29 cellular contexts compared by ENCODE assay signal in the genomic region with DNA sequence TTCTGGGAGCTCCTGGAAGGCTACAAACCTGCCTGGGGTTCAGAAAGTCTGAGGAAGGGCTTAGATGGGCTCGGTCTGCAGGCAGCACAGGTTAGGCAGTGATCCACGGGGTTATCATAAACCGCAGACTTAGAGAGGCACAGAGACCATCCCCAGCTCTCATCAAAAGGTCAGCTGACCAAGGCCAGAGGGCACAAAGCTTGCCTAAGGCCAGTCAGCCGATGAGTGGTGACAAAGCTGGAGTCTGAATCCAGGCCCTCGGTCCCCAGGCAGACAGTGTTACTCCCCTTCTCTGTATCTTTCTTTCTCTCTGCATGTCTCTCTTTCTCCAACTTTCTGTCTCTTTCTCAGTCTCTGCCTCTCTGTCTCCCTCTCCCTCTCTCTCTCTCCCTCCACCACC. TPM values are rescaled to one million over a fixed set of nuclear protein-coding genes. Genes with fewer than 3 reads are reported as not detected.
DNase-seq lines count a peak whose midpoint lies in the region; TF ChIP-seq lines count a peak whose summit lies in the region.
"Had no signal": no experiment of that assay in that cellular context is flagged by ENCODE, and none has a peak within 500 bp of the region (broad histone marks: within the 10 kb centered on the region; RNA-seq: fewer than 3 reads in every experiment).

No MANE protein-coding gene starts in this region.

- no peak overlapping the region for H3K14ac ChIP-seq in H9 (ENCODE audit: insufficient read depth, low read length)

- H3K9ac ChIP-seq in H9 (ENCODE audit: extremely low read depth, insufficient read length, low read length): no peak overlapping the region
- peak overlapping the region; percentile 37 for H3K9ac ChIP-seq in adipocyte (ENCODE audit: low read length)
- H3K9ac ChIP-seq: BLaER1 treated with 17β-estradiol and CSF1 and Interleukin-3, amounts not matched to agents 10 nM and 100 nM had no signal

- H4K5ac ChIP-seq in H9 (ENCODE audit: insufficient read length, low read depth, low read length): no peak overlapping the region

- intact Hi-C loops in stomach (cut with DNase I; ENCODE audit: low total_unique reads) (no loop called here), dorsolateral prefrontal cortex (cut with DNase I) (no loop called here)

- H3K27ac Mint-ChIP-seq in H9 (peak overlapping the region in 2 of 3 experiments; percentile 6 to 7; a peak in 1 of 7 replicates), mesothelial cell of epicardium (peak overlapping the region; percentile 18)
- H3K27ac Mint-ChIP-seq: activated CD4-positive, alpha-beta T cell treated with anti-CD3 and anti-CD28 coated beads, Interleukin-2, amount 10 ng/mL, durations not matched to agents 7 days and 5 days; activated T-helper 1 cell treated with anti-CD3 and anti-CD28 coated beads, Interleukin-12 subunit alpha, Interleukin-12 subunit beta, Interleukin-2, Interleukin-4 antibody, amounts not matched to agents 30 ng/mL and 10 ng/mL and 1 ng/mL, durations not matched to agents 14 hours and 24 hours and 36 hours; immature natural killer cell; T-helper 2 cell treated with Interferon-gamma antibody and Interleukin-4, amounts not matched to agents 5 μg/mL and 100 μg/mL, for 36 hours had no signal

- H3K27me3 Mint-ChIP-seq in H9 (ENCODE audit: low read depth) (peaks cover 9% of the 10 kb centered on the region), mesothelial cell of epicardium (ENCODE audit: low read depth) (peaks cover 29% of the 10 kb centered on the region)

- TF ChIP-seq EP300 in stomach (IDR thresholded peaks at IDR 0.05): no peak

- H3K4me1 Mint-ChIP-seq in H9 (peaks cover 13 to 15% of the 10 kb centered on the region in 2 experiments), mesothelial cell of epicardium (peaks cover 41% of the 10 kb centered on the region)
- H3K4me1 Mint-ChIP-seq: activated CD4-positive, alpha-beta T cell treated with anti-CD3 and anti-CD28 coated beads, Interleukin-2, amount 10 ng/mL, durations not matched to agents 7 days and 5 days; immature natural killer cell had no signal

- H3K23ac ChIP-seq in H9 (ENCODE audit: insufficient read length, low read depth, low read length): no peak overlapping the region

- TF ChIP-seq POLR2A in stomach (IDR thresholded peaks at IDR 0.05): no peak

- no peak overlapping the region for H3K4ac ChIP-seq in H9 (ENCODE audit: low read depth, low read length)

- no peak overlapping the region for H2BK15ac ChIP-seq in H9 (ENCODE audit: low read depth, low read length)

- H3K4me3 ChIP-seq in adipocyte (ENCODE audit: low read length): no peak overlapping the region
- no peak overlapping the region for H3K4me3 ChIP-seq in stomach
- H3K4me3 ChIP-seq in dorsolateral prefrontal cortex: no peak overlapping the region
- H3K4me3 ChIP-seq: BLaER1 treated with 17β-estradiol and CSF1 and Interleukin-3, amounts not matched to agents 10 nM and 100 nM; hepatocyte; K562; psoas muscle; suprapubic skin had no signal

- H3K9me3 Mint-ChIP-seq in H9: no peaks in the 10 kb centered on the region; a peak in 1 of 5 replicates
- no peaks in the 10 kb centered on the region for H3K9me3 Mint-ChIP-seq in mesothelial cell of epicardium
- H3K9me3 Mint-ChIP-seq: activated CD4-positive, alpha-beta T cell treated with anti-CD3 and anti-CD28 coated beads, Interleukin-2, amount 10 ng/mL, durations not matched to agents 7 days and 5 days; activated T-helper 1 cell treated with anti-CD3 and anti-CD28 coated beads, Interleukin-12 subunit alpha, Interleukin-12 subunit beta, Interleukin-2, Interleukin-4 antibody, amounts not matched to agents 30 ng/mL and 10 ng/mL and 1 ng/mL, durations not matched to agents 14 hours and 24 hours and 36 hours; central memory CD8-positive, alpha-beta T cell; immature natural killer cell; T-helper 2 cell treated with Interferon-gamma antibody and Interleukin-4, amounts not matched to agents 5 μg/mL and 100 μg/mL, for 36 hours had no signal

- H3K79me2 ChIP-seq in H9 (ENCODE audit: insufficient read depth, low read length): no peaks in the 10 kb centered on the region
- H3K79me2 ChIP-seq: hepatocyte had no signal

- no peaks in the 10 kb centered on the region for H3K36me3 Mint-ChIP-seq in H9 (ENCODE audit: insufficient read depth in 1 of 3, low read depth in 3 of 3)
- H3K36me3 Mint-ChIP-seq in mesothelial cell of epicardium: no peaks in the 10 kb centered on the region
- H3K36me3 Mint-ChIP-seq: immature natural killer cell had no signal

- no peak overlapping the region for H3T11ph ChIP-seq in H9 (ENCODE audit: low read length)

- no peaks in the 10 kb centered on the region for H3K4me1 ChIP-seq in H9 (ENCODE audit: insufficient read depth, low read length)
- peaks cover 22% of the 10 kb centered on the region for H3K4me1 ChIP-seq in adipocyte (ENCODE audit: control insufficient read depth, insufficient read depth, low read length)
- peaks cover 0 to 80% (median 39%) of the 10 kb centered on the region in 4 donors for H3K4me1 ChIP-seq in stomach
- H3K4me1 ChIP-seq: psoas muscle had no signal

- H3K56ac ChIP-seq in H9 (ENCODE audit: insufficient read length, low read depth, low read length): no peak overlapping the region

- no peaks in the 10 kb centered on the region for H3K27me3 ChIP-seq in H9 (ENCODE audit: insufficient read depth, low read length)
- H3K27me3 ChIP-seq in adipocyte (replicated peaks; ENCODE audit: control insufficient read depth, insufficient read depth, low read length): peaks cover 10% of the 10 kb centered on the region
- H3K27me3 ChIP-seq in stomach: peaks cover 0 to 5% (median 0%) of the 10 kb centered on the region in 3 donors
- H3K27me3 ChIP-seq in dorsolateral prefrontal cortex: no peaks in the 10 kb centered on the region
- H3K27me3 ChIP-seq: BLaER1 treated with 17β-estradiol and CSF1 and Interleukin-3, amounts not matched to agents 10 nM and 100 nM; hepatocyte; suprapubic skin had no signal

- H4K8ac ChIP-seq in H9 (replicated peaks; ENCODE audit: insufficient read length, low read depth, low read length): no peak overlapping the region

- WGBS in H9 (ENCODE audit: extremely low coverage, insufficient read length, low lambda C conversion rate): no CpG with 5 or more reads among the region's 5 CpGs
- WGBS in stomach, 5 donors: 57 to 81% (median 75%) methylated on average over 5 of the region's 5 CpGs

- no peak overlapping the region for H4K91ac ChIP-seq in H9 (ENCODE audit: insufficient read length, low read depth, low read length)

- H3K36me3 ChIP-seq in adipocyte (ENCODE audit: control insufficient read depth, insufficient read depth, low read length, severe bottlenecking) (no peaks in the 10 kb centered on the region), stomach (no peaks in the 10 kb centered on the region)
- H3K36me3 ChIP-seq: BLaER1 treated with 17β-estradiol and CSF1 and Interleukin-3, amounts not matched to agents 10 nM and 100 nM; suprapubic skin had no signal

- no peak overlapping the region for H3K4me3 Mint-ChIP-seq in H9
- no peak overlapping the region for H3K4me3 Mint-ChIP-seq in mesothelial cell of epicardium
- H3K4me3 Mint-ChIP-seq: activated CD4-positive, alpha-beta T cell treated with anti-CD3 and anti-CD28 coated beads, Interleukin-2, amount 10 ng/mL, durations not matched to agents 7 days and 5 days; activated T-helper 1 cell treated with anti-CD3 and anti-CD28 coated beads, Interleukin-12 subunit alpha, Interleukin-12 subunit beta, Interleukin-2, Interleukin-4 antibody, amounts not matched to agents 30 ng/mL and 10 ng/mL and 1 ng/mL, durations not matched to agents 14 hours and 24 hours and 36 hours; central memory CD8-positive, alpha-beta T cell; immature natural killer cell; T-helper 2 cell treated with Interferon-gamma antibody and Interleukin-4, amounts not matched to agents 5 μg/mL and 100 μg/mL, for 36 hours had no signal

- no peak for TF ChIP-seq CTCF in H9 (conservative IDR thresholded peaks at IDR 0.05)
- no peak for TF ChIP-seq CTCF in mesothelial cell of epicardium (IDR thresholded peaks at IDR 0.05; ENCODE audit: unreplicated experiment)
- no peak for TF ChIP-seq CTCF in stomach (IDR thresholded peaks at IDR 0.05)
- no peak for TF ChIP-seq CTCF in dorsolateral prefrontal cortex (IDR thresholded peaks at IDR 0.05 in 54 of 56, conservative IDR thresholded peaks at IDR 0.05 in 2 of 56; ENCODE audit: low read depth in 1 of 56, partially characterized antibody in 56 of 56)

- H2BK12ac ChIP-seq in H9 (ENCODE audit: insufficient read length, low read depth, low read length): no peak overlapping the region

- no peak overlapping the region for H2AK5ac ChIP-seq in H9 (ENCODE audit: insufficient read length, low read length)

- H2BK120ac ChIP-seq in H9 (ENCODE audit: low read depth, low read length, poor library complexity, severe bottlenecking): no peak overlapping the region

- no peak overlapping the region for H3K27ac ChIP-seq in H9 (ENCODE audit: insufficient read length, low read depth, low read length)
- peak overlapping the region in 4 of 5 donors; percentile 39 to 89 (median 80) for H3K27ac ChIP-seq in stomach
- H3K27ac ChIP-seq in dorsolateral prefrontal cortex: peak overlapping the region in 22 of 59 donors; percentile 7 to 67 (median 19)
- H3K27ac ChIP-seq: BLaER1 treated with 17β-estradiol and CSF1 and Interleukin-3, amounts not matched to agents 10 nM and 100 nM; epithelial cell of prostate; foreskin keratinocyte; hepatocyte; psoas muscle; suprapubic skin; VCaP had no signal

- no peaks in the 10 kb centered on the region for H4K20me1 ChIP-seq in H9 (ENCODE audit: control insufficient read depth, insufficient read depth, insufficient read length)
- H4K20me1 ChIP-seq: BLaER1 treated with 17β-estradiol and CSF1 and Interleukin-3, amounts not matched to agents 10 nM and 100 nM had no signal

- no peak overlapping the region for H3K4me2 ChIP-seq in H9 (ENCODE audit: insufficient read depth, insufficient read length, low read length)
- H3K4me2 ChIP-seq: BLaER1 treated with 17β-estradiol and CSF1 and Interleukin-3, amounts not matched to agents 10 nM and 100 nM; hepatocyte had no signal

- H3K18ac ChIP-seq in H9 (ENCODE audit: insufficient read length, low read depth, low read length): no peak overlapping the region

- H3K9me3 ChIP-seq in H9 (ENCODE audit: control insufficient read depth, low read depth, low read length) (no peaks in the 10 kb centered on the region), adipocyte (ENCODE audit: control insufficient read depth, low read length) (no peaks in the 10 kb centered on the region), stomach (no peaks in the 10 kb centered on the region)
- H3K9me3 ChIP-seq: BLaER1 treated with 17β-estradiol and CSF1 and Interleukin-3, amounts not matched to agents 10 nM and 100 nM; psoas muscle; suprapubic skin had no signal

- H2AFZ ChIP-seq in H9 (ENCODE audit: low read length): no peak overlapping the region
- H2AFZ ChIP-seq: hepatocyte had no signal

- H2BK20ac ChIP-seq in H9 (ENCODE audit: low read depth, low read length, poor library complexity, severe bottlenecking): no peak overlapping the region

- DNase-seq in H9 (no peak), adipocyte (ENCODE audit: low read depth) (no peak), mesothelial cell of epicardium (ENCODE audit: low spot score in 2 of 2, unreplicated experiment in 2 of 2) (no peak), stomach (no peak), dorsolateral prefrontal cortex (no peak), NCI-H1436 (lab: John Stamatoyannopoulos, UW) (no peak)
- no peak for DNase-seq in activated CD4-positive, alpha-beta T cell treated with anti-CD3 and anti-CD28 coated beads, Interleukin-2, amount 50 U/mL, for 1 hour
- DNase-seq: activated CD4-positive, alpha-beta T cell treated with anti-CD3 and anti-CD28 coated beads, Interleukin-2, amount 10 ng/mL, durations not matched to agents 7 days and 5 days; activated naive CD4-positive, alpha-beta T cell treated with anti-CD3 and anti-CD28 coated beads, Interleukin-2, amount 50 U/mL, for 16 hours; anterior cingulate cortex; COR-L47; DMS79 treated with DMSO at 0.1 percent for 48 hours; foreskin keratinocyte; immature natural killer cell; MM.1S; NCI-H1417 treated with DMSO at 0.1 percent for 48 hours; NCI-H510A; RPMI8226; small intestine had no signal

- no peaks in the 10 kb centered on the region for H3K79me1 ChIP-seq in H9 (ENCODE audit: insufficient read depth, low read depth, low read length, poor library complexity, severe bottlenecking)

- no peak overlapping the region for H2BK5ac ChIP-seq in H9 (ENCODE audit: insufficient read length, low read length)

- no peaks in the 10 kb centered on the region for H3K23me2 ChIP-seq in H9 (ENCODE audit: insufficient read length, low read depth, low read length, poor library complexity, severe bottlenecking)

RNA-seq across cellular contexts. Expression of gene ADCY5, which starts 56.5 kb away (rescaled TPM):
- total RNA-seq in H9 (2021): 5.0 and 6.1 TPM in 2 replicates
- 6.8 to 8.4 TPM (median 7.2 TPM) in 3 replicates for total RNA-seq in mesothelial cell of epicardium
- 10 to 100 TPM in 4 of 5 donors, 1 to 10 TPM in 1; 6.1 to 79.9 (median 28.3) TPM for total RNA-seq in stomach
- polyA plus RNA-seq in stomach: 10 to 100 TPM in 1 of 3 donors, 1 to 10 TPM in 2; 1.8 to 13.1 (median 2.7) TPM
- 10 to 100 TPM; 54.5 to 98.2 (median 76.9) TPM for total RNA-seq in dorsolateral prefrontal cortex
- total RNA-seq: activated CD4-positive, alpha-beta T cell treated with anti-CD3 and anti-CD28 coated beads, Interleukin-2, amount 10 ng/mL, durations not matched to agents 7 days and 5 days; activated T-helper 1 cell treated with anti-CD3 and anti-CD28 coated beads, Interleukin-12 subunit alpha, Interleukin-12 subunit beta, Interleukin-2, Interleukin-4 antibody, amounts not matched to agents 30 ng/mL and 10 ng/mL and 1 ng/mL, durations not matched to agents 14 hours and 24 hours and 36 hours; K562 had no signal
